ENCODE assay signal across 25 cellular contexts in genomic region chr14:102226356-102227125, GRCh38.
A peak's percentile ranks its signal among the peaks of the same experiment; 100 is the strongest.
DNase-seq lines count a peak whose midpoint lies in the region; ATAC-seq and TF ChIP-seq lines count a peak whose summit lies in the region.
"Had no signal": no experiment of that assay in that cellular context is flagged by ENCODE, and none has a peak within 500 bp of the region (broad histone marks: within the 10 kb centered on the region; RNA-seq: fewer than 3 reads in every experiment).

No MANE protein-coding gene starts in this region.

- H3K27ac Mint-ChIP-seq in neural crest cell (ENCODE audit: unreplicated experiment): peak overlapping the region; percentile 75
- H3K27ac Mint-ChIP-seq: activated naive CD4-positive, alpha-beta T cell treated with anti-CD3 and anti-CD28 coated beads, Interleukin-2, amount 50 U/mL, for 24 hours; activated T-helper 17 cell treated with anti-CD3 and anti-CD28 coated beads, Interleukin-2, amount 50 U/mL, for 72 hours; stimulated activated naive CD8-positive, alpha-beta T cell treated with anti-CD3 and anti-CD28 coated beads, Interleukin-15, Interleukin-2, amounts not matched to agents 100 ng/mL and 50 ng/mL, for 24 hours had no signal

- no peak overlapping the region for H4K5ac ChIP-seq in IMR-90 (ENCODE audit: low read depth, low read length)

- no peak overlapping the region for H3K56ac ChIP-seq in IMR-90 (ENCODE audit: extremely low read depth, insufficient read depth, low read length)

- no peak overlapping the region for H4K8ac ChIP-seq in IMR-90 (ENCODE audit: low read depth in 2 of 2, low read length in 2 of 2)

- no peak overlapping the region for H4K91ac ChIP-seq in IMR-90 (ENCODE audit: insufficient read depth, low read depth, low read length)

- H3K27me3 ChIP-seq in BE2C: no peaks in the 10 kb centered on the region
- no peaks in the 10 kb centered on the region for H3K27me3 ChIP-seq in IMR-90 (ENCODE audit: control insufficient read depth, insufficient read depth, low read length)
- H3K27me3 ChIP-seq: hepatocyte, SJSA1, tibial nerve had no signal

- H2AK9ac ChIP-seq in IMR-90 (replicated peaks; ENCODE audit: low read depth, low read length, poor library complexity): peak overlapping the region; percentile 79

- no peak overlapping the region for H3K18ac ChIP-seq in IMR-90 (ENCODE audit: low read depth, low read length)

- no peaks in the 10 kb centered on the region for H4K20me1 ChIP-seq in IMR-90 (ENCODE audit: insufficient read depth, low read length)

- no TSS peak for BruUV-seq in IMR-90 (replicated peaks; lab: Mats Ljungman, UMichigan)

- no peak overlapping the region for H3K14ac ChIP-seq in IMR-90 (replicated peaks; ENCODE audit: low read depth, low read length)

- no peak overlapping the region for H3K23ac ChIP-seq in IMR-90 (ENCODE audit: low read depth, low read length)

- intact Hi-C loops in IMR-90 (cut with micrococcal nuclease): no loop called here
- intact Hi-C loops in posterior vena cava (cut with DNase I): no loop called here

- TF ChIP-seq RAD21 in IMR-90 (IDR thresholded peaks at IDR 0.05; ENCODE audit: low read length): no peak

- CTCF ChIA-PET in IMR-90 (lab: Yijun Ruan, JAX): no interaction called here

- no peak for TF ChIP-seq POLR2A in IMR-90 (IDR thresholded peaks at IDR 0.05; ENCODE audit: low read depth, low read length)

- DNase-seq in BE2C: no peak
- DNase-seq in IMR-90: no peak
- DNase-seq in neural crest cell (ENCODE audit: low read depth, low spot score): no peak
- no peak for DNase-seq in posterior vena cava (ENCODE audit: low spot score)
- DNase-seq in activated effector memory CD4-positive, alpha-beta T cell treated with Interleukin-2 at 50 U/mL for 16 hours: no peak
- DNase-seq in dedifferentiated amniotic fluid mesenchymal stem cell (ENCODE audit: extremely low spot score): no peak
- no peak for DNase-seq in KBM-7
- DNase-seq: ACHN; activated CD4-positive, alpha-beta T cell treated with anti-CD3 and anti-CD28 coated beads, Interleukin-2, amount 50 U/mL, for 48 hours; activated CD8-positive, alpha-beta memory T cell treated with anti-CD3 and anti-CD28 coated beads, Interleukin-2, amount 50 U/mL, for 4 hours; cortex of kidney; DMS53; HCEC 1CT; Kasumi-1; naive B cell; NCI-H146 had no signal

- peaks cover 60% of the 10 kb centered on the region for H3K36me3 ChIP-seq in BE2C
- H3K36me3 ChIP-seq in IMR-90 (ENCODE audit: control insufficient read depth, insufficient read depth, low read length): peaks cover 9% of the 10 kb centered on the region
- H3K36me3 ChIP-seq: SJSA1 had no signal

- no peaks in the 10 kb centered on the region for H3K4me1 Mint-ChIP-seq in neural crest cell
- H3K4me1 Mint-ChIP-seq: activated naive CD4-positive, alpha-beta T cell treated with anti-CD3 and anti-CD28 coated beads, Interleukin-2, amount 50 U/mL, for 24 hours; activated T-helper 17 cell treated with anti-CD3 and anti-CD28 coated beads, Interleukin-2, amount 50 U/mL, for 72 hours; naive B cell had no signal

- POLR2A ChIA-PET in IMR-90 (lab: Charles Lee; ENCODE audit: unreplicated experiment): no interaction called here

- in situ Hi-C loops in IMR-90 (cut with MboI; ENCODE audit: low sequenced_read_pairs) (no loop called here), KBM-7 (cut with MboI; ENCODE audit: low pct_unique_long_range_greater_than_20kb, low sequenced_read_pairs) (no loop called here)

- no peak overlapping the region for H2BK5ac ChIP-seq in IMR-90 (ENCODE audit: low read depth, low read length, poor library complexity, severe bottlenecking)

- no peaks in the 10 kb centered on the region for H3K27me3 Mint-ChIP-seq in neural crest cell (ENCODE audit: low read depth)
- H3K27me3 Mint-ChIP-seq: activated naive CD4-positive, alpha-beta T cell treated with anti-CD3 and anti-CD28 coated beads, Interleukin-2, amount 50 U/mL, for 24 hours; activated T-helper 17 cell treated with anti-CD3 and anti-CD28 coated beads, Interleukin-2, amount 50 U/mL, for 72 hours; naive B cell; stimulated activated naive CD8-positive, alpha-beta T cell treated with anti-CD3 and anti-CD28 coated beads, Interleukin-15, Interleukin-2, amounts not matched to agents 100 ng/mL and 50 ng/mL, for 24 hours had no signal

- H3K4me3 ChIP-seq in BE2C (ENCODE audit: low read depth, low read length): peak overlapping the region; percentile 39
- H3K4me3 ChIP-seq in IMR-90 (ENCODE audit: insufficient read depth, low read depth, low read length): no peak overlapping the region
- H3K4me3 ChIP-seq: hepatocyte, SJSA1, skin epidermis, tibial nerve had no signal

- no peak overlapping the region for H2AK5ac ChIP-seq in IMR-90 (ENCODE audit: low read depth, low read length)

- H3K79me1 ChIP-seq in IMR-90 (ENCODE audit: low read depth in 1 of 2, low read length in 2 of 2): peaks cover 0 to 8% of the 10 kb centered on the region in 2 experiments; a peak in 2 of 4 replicates

- H3K4me3 Mint-ChIP-seq in neural crest cell: no peak overlapping the region
- H3K4me3 Mint-ChIP-seq: activated naive CD4-positive, alpha-beta T cell treated with anti-CD3 and anti-CD28 coated beads, Interleukin-2, amount 50 U/mL, for 24 hours; activated T-helper 17 cell treated with anti-CD3 and anti-CD28 coated beads, Interleukin-2, amount 50 U/mL, for 72 hours; naive B cell; stimulated activated naive CD8-positive, alpha-beta T cell treated with anti-CD3 and anti-CD28 coated beads, Interleukin-15, Interleukin-2, amounts not matched to agents 100 ng/mL and 50 ng/mL, for 24 hours had no signal

- no peak overlapping the region for H3K4ac ChIP-seq in IMR-90 (ENCODE audit: low read depth, low read length)

- no peak overlapping the region for H2BK120ac ChIP-seq in IMR-90 (ENCODE audit: low read depth, low read length)

- H3K9me3 Mint-ChIP-seq in neural crest cell: no peaks in the 10 kb centered on the region
- H3K9me3 Mint-ChIP-seq: activated naive CD4-positive, alpha-beta T cell treated with anti-CD3 and anti-CD28 coated beads, Interleukin-2, amount 50 U/mL, for 24 hours; activated T-helper 17 cell treated with anti-CD3 and anti-CD28 coated beads, Interleukin-2, amount 50 U/mL, for 72 hours; naive B cell; stimulated activated naive CD8-positive, alpha-beta T cell treated with anti-CD3 and anti-CD28 coated beads, Interleukin-15, Interleukin-2, amounts not matched to agents 100 ng/mL and 50 ng/mL, for 24 hours had no signal

- H3K27ac ChIP-seq in IMR-90 (ENCODE audit: insufficient read depth, low read length) (no peak overlapping the region), cingulate gyrus (ENCODE audit: low read depth, low read length) (peak overlapping the region; percentile 44)
- H3K27ac ChIP-seq: hepatocyte, SJSA1, skin epidermis, tibial nerve had no signal

- H2AFZ ChIP-seq in IMR-90 (replicated peaks; ENCODE audit: low read length, poor library complexity): no peak overlapping the region
- H2AFZ ChIP-seq: hepatocyte had no signal

- H3K9me3 ChIP-seq in BE2C (no peaks in the 10 kb centered on the region), IMR-90 (ENCODE audit: control insufficient read depth, insufficient read depth, low read length) (no peaks in the 10 kb centered on the region)
- H3K9me3 ChIP-seq: SJSA1, tibial nerve had no signal

- H3K4me2 ChIP-seq in IMR-90 (ENCODE audit: low read depth, low read length): no peak overlapping the region
- H3K4me2 ChIP-seq: hepatocyte had no signal

- H3K4me1 ChIP-seq in BE2C: peaks cover 12% of the 10 kb centered on the region; the same call in 1 of the 2 replicates
- no peaks in the 10 kb centered on the region for H3K4me1 ChIP-seq in IMR-90 (ENCODE audit: control insufficient read depth, insufficient read depth, low read length)
- H3K4me1 ChIP-seq: SJSA1, tibial nerve had no signal

- ATAC-seq in IMR-90 (ENCODE audit: low read depth): no peak
- ATAC-seq: activated CD4-positive, CD25-positive, alpha-beta regulatory T cell treated with anti-CD3 and anti-CD28 coated beads, Interleukin-2, amount 50 U/mL, for 24 hours; activated T-helper 17 cell treated with anti-CD3 and anti-CD28 coated beads, Interleukin-2, amount 50 U/mL, for 72 hours had no signal

- peak; percentile 4; the same call in 1 of the 2 replicates for TF ChIP-seq CTCF in BE2C (IDR thresholded peaks at IDR 0.05; ENCODE audit: low read depth, low read length)
- no peak for TF ChIP-seq CTCF in IMR-90 (conservative IDR thresholded peaks at IDR 0.05; ENCODE audit: low read depth, low read length)
- TF ChIP-seq CTCF in neural crest cell (conservative IDR thresholded peaks at IDR 0.05): no peak

- dilution Hi-C loops in IMR-90 (cut with HindIII; ENCODE audit: low sequenced_read_pairs, unreplicated experiment): no loop called here

- H2BK20ac ChIP-seq in IMR-90 (ENCODE audit: low read depth, low read length): no peak overlapping the region

- no peak overlapping the region for H2BK15ac ChIP-seq in IMR-90 (ENCODE audit: low read depth, low read length)

- no peak overlapping the region for H3K9ac ChIP-seq in IMR-90 (ENCODE audit: low read depth, low read length)

- peaks cover 12% of the 10 kb centered on the region; the same call in 1 of the 2 replicates for H3K9me1 ChIP-seq in IMR-90 (ENCODE audit: insufficient read depth, low read length)

- 80% methylated on average over 14 of the region's 27 CpGs; no CpG with 5 or more reads in 1 of the 2 experiments for WGBS in IMR-90 (ENCODE audit: extremely low coverage in 2 of 2, insufficient read length in 1 of 2), 2 experiments

- peaks cover 6% of the 10 kb centered on the region for H3K36me3 Mint-ChIP-seq in neural crest cell (ENCODE audit: low read depth)

TF ChIP-seq in IMR-90, 13 proteins besides CTCF, POLR2A, EP300 and RAD21:
- TF ChIP-seq MXI1 (IDR thresholded peaks at IDR 0.05; ENCODE audit: borderline replicate concordance, low read depth, low read length) (no peak), RCOR1 (IDR thresholded peaks at IDR 0.05; ENCODE audit: insufficient replicate concordance, low read length) (no peak), CEBPB (IDR thresholded peaks at IDR 0.05; ENCODE audit: low read depth, low read length) (no peak), USF2 (IDR thresholded peaks at IDR 0.05; ENCODE audit: low read depth, low read length) (no peak), SMC3 (IDR thresholded peaks at IDR 0.05; ENCODE audit: low read depth, low read length) (no peak)
